Comparison of ENCODE assay signal across 10 cellular contexts in the genomic region with DNA sequence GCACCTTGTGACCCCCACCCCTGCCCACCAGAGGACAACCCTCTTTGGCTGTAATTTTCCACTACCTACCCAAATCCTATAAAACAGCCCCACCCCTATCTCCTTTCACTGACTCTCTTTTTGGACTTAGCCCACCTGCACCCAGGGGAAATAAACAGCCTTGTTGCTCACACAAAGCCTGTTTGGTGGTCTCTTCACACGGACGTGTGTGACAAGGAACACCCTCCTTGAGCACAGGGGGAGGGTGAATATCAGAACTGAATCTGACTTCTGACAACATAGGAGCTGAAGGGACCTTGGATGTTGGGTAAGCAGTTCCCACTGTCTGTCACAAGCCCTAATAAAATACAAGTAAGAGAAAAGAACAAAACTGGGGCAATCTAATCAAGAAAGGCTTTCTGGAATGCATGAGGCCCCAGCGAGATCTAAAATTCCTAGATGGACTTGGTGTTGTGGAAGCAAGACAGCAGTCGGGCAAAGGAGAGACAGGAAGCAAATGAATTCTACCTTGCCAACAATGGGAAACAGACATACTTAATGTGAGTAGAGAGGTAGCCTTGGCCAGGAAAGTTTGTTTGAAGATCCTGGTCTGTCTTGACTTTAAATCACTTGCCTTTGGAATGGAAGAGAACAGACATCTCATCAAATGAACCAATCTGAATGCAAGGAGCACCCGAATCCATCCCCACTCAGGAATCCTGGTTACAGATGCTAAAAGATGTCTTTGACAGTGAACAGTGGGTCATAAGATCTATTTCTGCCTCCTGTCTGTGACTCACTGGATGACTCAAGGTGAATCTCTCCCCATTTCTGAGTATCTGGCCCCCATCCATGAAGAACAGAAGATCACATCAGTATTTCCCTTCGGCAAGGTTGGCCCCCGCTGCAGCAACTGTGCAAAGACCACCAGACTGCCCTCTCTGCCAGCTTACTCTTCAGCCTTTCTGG. TPM values are rescaled to one million over a fixed set of nuclear protein-coding genes. Genes with fewer than 3 reads are reported as not detected.
DNase-seq lines count a peak whose midpoint lies in the region; ATAC-seq and TF ChIP-seq lines count a peak whose summit lies in the region.
"Had no signal": no experiment of that assay in that cellular context is flagged by ENCODE, and none has a peak within 500 bp of the region (broad histone marks: within the 10 kb centered on the region; RNA-seq: fewer than 3 reads in every experiment).

No MANE protein-coding gene starts in this region.

- H3K27me3 ChIP-seq in endodermal cell (ENCODE audit: control insufficient read depth, insufficient read depth, low read length, poor library complexity, severe bottlenecking) = peaks cover 88% of the 10 kb centered on the region

- peaks cover 29% of the 10 kb centered on the region for H3K27me3 Mint-ChIP-seq in endodermal cell (ENCODE audit: insufficient read depth)
- peaks cover 0 to 2% (median 1%) of the 10 kb centered on the region in 3 donors for H3K27me3 Mint-ChIP-seq in immature natural killer cell (ENCODE audit: low read depth in 3 of 3)

- 31 to 36% methylated on average over 6 to 7 of the region's 7 CpGs for WGBS in endodermal cell (ENCODE audit: insufficient coverage in 1 of 2, insufficient read length in 1 of 2), 2 experiments

- no peaks in the 10 kb centered on the region for H3K9me3 Mint-ChIP-seq in endodermal cell
- H3K9me3 Mint-ChIP-seq in immature natural killer cell = no peaks in the 10 kb centered on the region
- H3K9me3 Mint-ChIP-seq: nephron progenitor cell had no signal

- DNase-seq in Daoy (ENCODE audit: low read depth) (peak; percentile 79), M059J (ENCODE audit: low read depth) (peak; percentile 75), endodermal cell (peak; percentile 82), myocyte (ENCODE audit: low read depth) (peak; percentile 84), amygdala (lab: John Stamatoyannopoulos, UW) (no peak), immature natural killer cell (no peak)
- DNase-seq in stimulated activated CD4-positive, alpha-beta T cell treated with anti-CD3 and anti-CD28 coated beads, Interleukin-15, amount 100 ng/mL, for 24 hours = no peak
- DNase-seq: NCI-H774, nephron progenitor cell had no signal

- TF ChIP-seq CTCF in endodermal cell (conservative IDR thresholded peaks at IDR 0.05) = no peak

- no peaks in the 10 kb centered on the region for H3K36me3 ChIP-seq in endodermal cell (ENCODE audit: control insufficient read depth, insufficient read depth, low read length)

- peaks cover 2% of the 10 kb centered on the region for H3K4me1 ChIP-seq in endodermal cell (ENCODE audit: control insufficient read depth, insufficient read depth, low read length)

- no peak for ATAC-seq in HG03571 (IDR thresholded peaks at IDR 0.05; ENCODE audit: unreplicated experiment)

- peaks cover 18% of the 10 kb centered on the region for H3K4me1 Mint-ChIP-seq in endodermal cell
- no peaks in the 10 kb centered on the region for H3K4me1 Mint-ChIP-seq in immature natural killer cell

- H3K9me3 ChIP-seq in endodermal cell (ENCODE audit: control insufficient read depth, low read length) = no peaks in the 10 kb centered on the region

- H3K27ac ChIP-seq in endodermal cell (ENCODE audit: low read depth, low read length) = no peak overlapping the region

- H3K36me3 Mint-ChIP-seq in endodermal cell (ENCODE audit: low read depth) (no peaks in the 10 kb centered on the region), immature natural killer cell (peaks cover 0 to under 1% (median 0%) of the 10 kb centered on the region in 3 donors)

- H3K4me3 Mint-ChIP-seq in endodermal cell (no peak overlapping the region), immature natural killer cell (no peak overlapping the region)
- H3K4me3 Mint-ChIP-seq: nephron progenitor cell had no signal

- peak overlapping the region; percentile 6 for H3K4me3 ChIP-seq in endodermal cell (ENCODE audit: low read length)

- peak overlapping the region; percentile 0 for H3K9ac ChIP-seq in endodermal cell (ENCODE audit: extremely low read depth, low read length, poor library complexity, severe bottlenecking)

- H3K27ac Mint-ChIP-seq in endodermal cell = no peak overlapping the region
- H3K27ac Mint-ChIP-seq in immature natural killer cell = no peak overlapping the region
- H3K27ac Mint-ChIP-seq: nephron progenitor cell had no signal

RNA-seq across cellular contexts. Expression of a gene that starts 53.3 kb away (rescaled TPM):
- 2.3 and 2.4 TPM in 2 replicates for total RNA-seq in Daoy (2014; rRNA removed; shearing (Covaris generic))
- 2.2 and 5.2 TPM in 2 replicates for total RNA-seq in M059J (2014; rRNA removed; shearing (Covaris generic))
- total RNA-seq in endodermal cell (10 to 100 TPM in 1 of 2 donors, 1 to 10 TPM in 1; 4.3 to 14.8 TPM), myocyte (239 and 310 TPM in 2 replicates)
- polyA plus RNA-seq in endodermal cell (2013, experiment 1 of 2) = 17.4 TPM
- polyA plus RNA-seq in endodermal cell (2013, experiment 2 of 2) = 10.1 TPM
- 96.7 TPM for polyA plus RNA-seq in myocyte (2012)
- under 1 TPM in 1 of 3 donors, not detected in 2; 0.11 TPM for polyA plus RNA-seq in immature natural killer cell

Comparison
In these comparisons a context has a peak if more than half of its experiments do, and no peak if none do; other contexts are left out.
1. DNase-seq: peak in Daoy (single experiment), M059J (single experiment), endodermal cell (single experiment) and myocyte (single experiment); none in stimulated activated CD4-positive, alpha-beta T cell treated with anti-CD3 and anti-CD28 coated beads, Interleukin-15, amount 100 ng/mL, for 24 hours (single experiment), amygdala (0 of 56) and immature natural killer cell (0 of 3).
2. RNA of a gene that starts 53.3 kb away (total RNA-seq): 239 to 310 TPM in myocyte; 4.3 to 14.8 TPM in endodermal cell, 2.2 to 5.2 TPM in M059J and 2.3 to 2.4 TPM in Daoy; every median in the first group is over 10 times any median in the second.